22 cellular contexts compared by ENCODE assay signal in the genomic region with DNA sequence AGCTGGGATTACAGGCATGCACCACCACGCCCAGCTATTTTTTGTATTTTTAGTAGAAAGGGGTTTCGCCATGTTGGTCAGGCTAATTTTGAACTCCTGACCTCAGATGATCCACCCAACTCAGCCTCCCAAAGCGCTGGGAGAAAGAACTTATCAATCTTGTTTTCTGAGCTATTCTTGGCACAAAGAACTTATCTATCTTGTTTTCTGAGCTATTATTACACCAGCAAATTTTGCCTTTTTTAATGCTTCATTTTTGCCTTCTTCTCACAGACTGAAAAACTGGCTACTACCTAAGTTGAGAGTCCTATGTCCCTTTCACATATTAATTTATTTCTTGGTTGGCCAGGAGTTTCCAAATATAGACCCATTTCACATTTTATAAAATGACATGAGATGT.
"Had no signal": no experiment of that assay in that cellular context is flagged by ENCODE, and none has a peak within 500 bp of the region (broad histone marks: within the 10 kb centered on the region; RNA-seq: fewer than 3 reads in every experiment).

No MANE protein-coding gene starts in this region.

- ATAC-seq: HepG2, Panc1, PC-3 had no signal

- H3K27ac ChIP-seq: KMS-11, RWPE1 had no signal

- H3K9me2 ChIP-seq: SK-N-SH had no signal

- H3K9ac ChIP-seq: KMS-11, SK-N-SH had no signal

- H3K9me3 ChIP-seq: SK-N-SH had no signal

- DNase-seq: IMR-90; Kasumi-1; MM.1S; NCI-H1092 treated with DMSO at 0.1 percent for 48 hours; NCI-H1436; NCI-H187; NCI-H2029; NCI-H2171 treated with DMSO at 0.1 percent for 48 hours; NCI-H345; NCI-H446 treated with DMSO at 0.1 percent for 48 hours; NCI-H510A treated with DMSO at 0.1 percent for 48 hours; NCI-H526 treated with DMSO at 0.1 percent for 48 hours; NCI-H748 treated with DMSO at 0.1 percent for 48 hours; NK-92 treated with Interleukin-12 subunit alpha and Interleukin-12 subunit beta, amount 100 ng/mL, for 24 hours; PC-3; SHP77; SK-N-SH; SW 1271 had no signal

- H3K4me2 ChIP-seq: KMS-11, SK-N-SH had no signal

- FAIRE-seq: HepG2 had no signal
